Comparison of ENCODE assay signal across 10 cellular contexts in the genomic region with DNA sequence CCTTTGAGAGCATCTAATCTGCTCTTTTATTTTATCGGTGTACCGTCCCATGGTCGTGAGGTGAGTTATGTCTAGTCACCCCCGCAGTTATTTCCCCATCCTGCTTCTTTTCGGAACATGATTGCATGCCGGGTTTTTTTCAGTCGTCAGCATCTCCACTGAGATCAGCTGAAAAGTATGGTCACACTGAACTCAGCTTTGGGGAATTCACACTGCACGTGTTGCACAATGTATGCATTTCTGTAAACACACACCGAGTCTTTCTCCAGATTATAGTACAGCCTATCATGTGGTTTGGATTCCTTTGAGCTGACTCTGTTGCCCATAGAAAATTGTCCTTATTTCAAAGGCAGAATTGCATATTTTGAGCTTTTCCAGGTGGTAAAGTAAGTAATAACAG. TPM values are rescaled to one million over a fixed set of nuclear protein-coding genes. Genes with fewer than 3 reads are reported as not detected.
DNase-seq lines count a peak whose midpoint lies in the region; ATAC-seq and TF ChIP-seq lines count a peak whose summit lies in the region.
"Had no signal": no experiment of that assay in that cellular context is flagged by ENCODE, and none has a peak within 500 bp of the region (broad histone marks: within the 10 kb centered on the region; RNA-seq: fewer than 3 reads in every experiment).

No MANE protein-coding gene starts in this region.

- 63 to 81% methylated on average over 8 to 9 of the region's 9 CpGs for WGBS in transverse colon (ENCODE audit: low coverage in 1 of 2), 2 donors

- peak overlapping the region; percentile 2; the same call in 1 of the 2 replicates for H3K9ac ChIP-seq in SU-DHL-6 (ENCODE audit: low read length)

- H3K9me3 Mint-ChIP-seq in MCF 10A (ENCODE audit: unreplicated experiment) = peaks cover 16% of the 10 kb centered on the region
- H3K9me3 Mint-ChIP-seq in activated T-cell treated with anti-CD3 and anti-CD28 coated beads, Interleukin-2, amount 50 U/mL, for 72 hours = peaks cover under 1 to 3% of the 10 kb centered on the region in 2 donors

- H3K4me2 ChIP-seq in SU-DHL-6 (ENCODE audit: low read depth, low read length, poor library complexity, severe bottlenecking) = peak overlapping the region; percentile 41

- no peaks in the 10 kb centered on the region for H3K36me3 Mint-ChIP-seq in MCF 10A (ENCODE audit: insufficient read depth, unreplicated experiment)
- peaks cover 6 to 13% of the 10 kb centered on the region in 2 donors for H3K36me3 Mint-ChIP-seq in activated T-cell treated with anti-CD3 and anti-CD28 coated beads, Interleukin-2, amount 50 U/mL, for 72 hours (ENCODE audit: insufficient read depth in 2 of 2)

- no peak overlapping the region for H3K27ac ChIP-seq in breast epithelium
- peak overlapping the region; percentile 54 for H3K27ac ChIP-seq in SU-DHL-6 (ENCODE audit: low read depth, low read length)
- H3K27ac ChIP-seq in transverse colon = peak overlapping the region; percentile 51 to 70 (median 57)

- intact Hi-C loops in MCF 10A (cut with micrococcal nuclease) = no loop called here
- intact Hi-C loops in breast epithelium (cut with DNase I; ENCODE audit: low total_unique reads) = no loop called here
- intact Hi-C loops in transverse colon (cut with DNase I; ENCODE audit: low total_unique reads) = no loop called here

- H3K4me1 ChIP-seq in breast epithelium = no peaks in the 10 kb centered on the region
- peaks cover 0 to 19% (median 0%) of the 10 kb centered on the region in 4 donors for H3K4me1 ChIP-seq in transverse colon

- H3K27me3 Mint-ChIP-seq in MCF 10A (ENCODE audit: insufficient read depth, unreplicated experiment) = peaks cover 12% of the 10 kb centered on the region
- peaks cover 7% of the 10 kb centered on the region for H3K27me3 Mint-ChIP-seq in activated T-cell treated with anti-CD3 and anti-CD28 coated beads, Interleukin-2, amount 50 U/mL, for 72 hours (ENCODE audit: low read depth)
- H3K27me3 Mint-ChIP-seq: activated naive CD8-positive, alpha-beta T cell had no signal

- no peak for TF ChIP-seq POLR2A in breast epithelium (IDR thresholded peaks at IDR 0.05)
- TF ChIP-seq POLR2A in transverse colon (IDR thresholded peaks at IDR 0.05) = no peak

- ATAC-seq in activated T-cell treated with anti-CD3 and anti-CD28 coated beads, Interleukin-2, amount 50 U/mL, for 72 hours (replicated peaks in 1 of 2) = no peak

- TF ChIP-seq EP300 in transverse colon (IDR thresholded peaks at IDR 0.05; ENCODE audit: low read depth) = no peak

- TF ChIP-seq CTCF in MCF 10A (IDR thresholded peaks at IDR 0.05; ENCODE audit: unreplicated experiment) (no peak), breast epithelium (IDR thresholded peaks at IDR 0.05) (no peak), SU-DHL-6 (IDR thresholded peaks at IDR 0.05; ENCODE audit: insufficient read depth, low read length, poor library complexity, severe bottlenecking) (no peak), transverse colon (IDR thresholded peaks at IDR 0.05) (no peak)

- no peaks in the 10 kb centered on the region for H3K27me3 ChIP-seq in breast epithelium
- no peaks in the 10 kb centered on the region for H3K27me3 ChIP-seq in SU-DHL-6 (ENCODE audit: low read length)
- no peaks in the 10 kb centered on the region for H3K27me3 ChIP-seq in transverse colon

- H3K9me3 ChIP-seq in breast epithelium (peaks cover 0 to 4% of the 10 kb centered on the region in 2 donors), SU-DHL-6 (ENCODE audit: insufficient read depth, low read length) (no peaks in the 10 kb centered on the region), transverse colon (peaks cover under 1 to 1% of the 10 kb centered on the region in 2 donors)

- in situ Hi-C loops in transverse colon (cut with MboI; ENCODE audit: low pct_ligation_motif_present in 1 of 4, low pct_unique_long_range_greater_than_20kb in 1 of 4, low sequenced_read_pairs in 3 of 4) = no loop called here

- peaks cover 38% of the 10 kb centered on the region for H3K4me1 Mint-ChIP-seq in MCF 10A (ENCODE audit: insufficient read depth, unreplicated experiment)
- peaks cover 84% of the 10 kb centered on the region for H3K4me1 Mint-ChIP-seq in activated T-cell treated with anti-CD3 and anti-CD28 coated beads, Interleukin-2, amount 50 U/mL, for 72 hours (ENCODE audit: low read depth)

- no peaks in the 10 kb centered on the region for H4K20me1 ChIP-seq in SU-DHL-6 (ENCODE audit: low read depth, low read length)

- no peak overlapping the region for H3K4me3 ChIP-seq in breast epithelium
- peak overlapping the region; percentile 7 for H3K4me3 ChIP-seq in SU-DHL-6 (ENCODE audit: insufficient read depth, low read length, poor library complexity, severe bottlenecking)
- no peak overlapping the region for H3K4me3 ChIP-seq in transverse colon

- POLR2A ChIA-PET in MCF 10A (lab: Yijun Ruan, JAX) = interaction anchor here (0.6 to 2.4 kb wide), 16 partner anchors 8 to 449 kb away, joined by 3 to 17 read pairs (median 4); a partner anchor contains a TSS

- CTCF ChIA-PET in MCF 10A (lab: Yijun Ruan, JAX) = interaction anchor here (1.0 to 1.7 kb wide), 7 partner anchors 28 to 809 kb away, joined by 3 to 5 read pairs (median 3); no protein-coding TSS in a partner anchor

- H2AFZ ChIP-seq in SU-DHL-6 (ENCODE audit: low read depth, low read length, severe bottlenecking) = no peak overlapping the region

- no peaks in the 10 kb centered on the region for H3K79me2 ChIP-seq in SU-DHL-6 (ENCODE audit: insufficient read depth, low read length)

- no peaks in the 10 kb centered on the region for H3F3A ChIP-seq in SU-DHL-6 (ENCODE audit: insufficient read depth)

- DNase-seq in MCF 10A (ENCODE audit: unreplicated experiment) = peak; percentile 93
- DNase-seq in breast epithelium (ENCODE audit: low spot score in 2 of 2) = no peak
- peak; percentile 90 for DNase-seq in foreskin melanocyte
- peak; percentile 31 for DNase-seq in transverse colon
- DNase-seq in activated T-cell treated with anti-CD3 and anti-CD28 coated beads, Interleukin-2, amount 50 U/mL, for 72 hours = no peak
- DNase-seq in SHP77 treated with DMSO at 0.1 percent for 48 hours (lab: John Stamatoyannopoulos, UW) = no peak
- no peak for DNase-seq in SKM-1 treated with dmso at 0.1 percent for 144 hours (lab: John Stamatoyannopoulos, UW; ENCODE audit: unreplicated experiment)
- DNase-seq: NCI-H1048 had no signal

- peak overlapping the region; percentile 56 for H3K4me3 Mint-ChIP-seq in MCF 10A (ENCODE audit: unreplicated experiment)
- H3K4me3 Mint-ChIP-seq in activated T-cell treated with anti-CD3 and anti-CD28 coated beads, Interleukin-2, amount 50 U/mL, for 72 hours = peak overlapping the region in 1 of 2 donors; percentile 30
- H3K4me3 Mint-ChIP-seq: activated naive CD8-positive, alpha-beta T cell had no signal

- no peaks in the 10 kb centered on the region for H3K36me3 ChIP-seq in breast epithelium
- H3K36me3 ChIP-seq in SU-DHL-6 (ENCODE audit: low read length) = no peaks in the 10 kb centered on the region
- no peaks in the 10 kb centered on the region for H3K36me3 ChIP-seq in transverse colon

- no peaks in the 10 kb centered on the region for H3K9me2 ChIP-seq in SU-DHL-6 (replicated peaks; ENCODE audit: insufficient read depth, low read length)

- BruUV-seq in MCF 10A (replicated peaks; lab: Mats Ljungman, UMichigan) = no TSS peak

- H3K27ac Mint-ChIP-seq in MCF 10A (ENCODE audit: low read depth, unreplicated experiment) = peak overlapping the region; percentile 77
- H3K27ac Mint-ChIP-seq in activated T-cell treated with anti-CD3 and anti-CD28 coated beads, Interleukin-2, amount 50 U/mL, for 72 hours = no peak overlapping the region
- H3K27ac Mint-ChIP-seq: activated naive CD8-positive, alpha-beta T cell had no signal

RNA-seq across cellular contexts. Expression of a gene that starts 24.6 kb away (rescaled TPM):
- total RNA-seq in MCF 10A (2022) (2.4 and 2.6 TPM in 2 replicates), breast epithelium (10 to 100 TPM in 1 of 3 donors, 1 to 10 TPM in 2; 7.5 to 21.4 (median 8.2) TPM), transverse colon (10 to 100 TPM in 1 of 4 donors, 1 to 10 TPM in 3; 3.3 to 12.7 (median 6.8) TPM)
- 10 to 100 TPM; 11.3 to 14.1 TPM for total RNA-seq in activated T-cell treated with anti-CD3 and anti-CD28 coated beads, Interleukin-2, amount 50 U/mL, for 72 hours

Comparison
In these comparisons a context has a peak if more than half of its experiments do, and no peak if none do; other contexts are left out.
1. DNase-seq: peak in MCF 10A (single experiment), foreskin melanocyte (single experiment) and transverse colon (single experiment); none in breast epithelium (0 of 2), activated T-cell treated with anti-CD3 and anti-CD28 coated beads, Interleukin-2, amount 50 U/mL, for 72 hours (0 of 2), SHP77 treated with DMSO at 0.1 percent for 48 hours (single experiment) and SKM-1 treated with dmso at 0.1 percent for 144 hours (single experiment).
2. H3K27ac ChIP-seq: peak in SU-DHL-6 (single experiment) and transverse colon (4 of 4); none in breast epithelium (0 of 2).